Comparison of ENCODE assay signal across 8 cellular contexts in genomic region chr3:15796331-15796730, GRCh38. TPM values are rescaled to one million over a fixed set of nuclear protein-coding genes. Genes with fewer than 3 reads are reported as not detected.
DNase-seq lines count a peak whose midpoint lies in the region; ATAC-seq, FAIRE-seq and TF ChIP-seq lines count a peak whose summit lies in the region.

No MANE protein-coding gene starts in this region.

- peaks cover 17% of the 10 kb centered on the region; the same call in 2 of the 3 replicates for H3K36me3 ChIP-seq in K562 (ENCODE audit: control insufficient read depth, insufficient read depth, low read length)

- peaks cover 0 to 16% of the 10 kb centered on the region in 2 experiments; a peak in 4 of 5 replicates for H3K4me1 ChIP-seq in K562 (replicated peaks in 1 of 2; ENCODE audit: control insufficient read depth in 2 of 2, insufficient read depth in 2 of 2, low read length in 2 of 2)

- in situ Hi-C loops in K562 (cut with MboI), result no loop called here
- in situ Hi-C loops in GM13976 (cut with MboI; ENCODE audit: low sequenced_read_pairs, unreplicated experiment), result no loop called here

- no peak for DNase-seq in stimulated activated naive CD8-positive, alpha-beta T cell treated with anti-CD3 and anti-CD28 coated beads, Interleukin-15, Interleukin-2, amounts not matched to agents 100 U/mL and 50 U/mL, for 24 hours
- DNase-seq in K562 (ENCODE audit: extremely low read depth in 1 of 4, low spot score in 3 of 4) (no peak), memory B cell (ENCODE audit: low spot score in 2 of 2) (no peak), AML-193 (lab: John Stamatoyannopoulos, UW) (no peak), NCI-H1048 (lab: John Stamatoyannopoulos, UW) (no peak), cerebellar nuclear complex (lab: John Stamatoyannopoulos, UW) (no peak), GM13976 (ENCODE audit: low spot score) (no peak)

- BruUV-seq in K562 (replicated peaks; lab: Mats Ljungman, UMichigan), result no TSS peak

- no peaks in the 10 kb centered on the region for H3K27me3 Mint-ChIP-seq in stimulated activated naive CD8-positive, alpha-beta T cell treated with anti-CD3 and anti-CD28 coated beads, Interleukin-15, Interleukin-2, amounts not matched to agents 100 ng/mL and 50 ng/mL, for 24 hours
- H3K27me3 Mint-ChIP-seq in memory B cell, result no peaks in the 10 kb centered on the region

- H3K27ac ChIP-seq in K562 (ENCODE audit: extremely low read depth, low read depth, low read length), result peak overlapping the region; percentile 82

- H3K36me3 Mint-ChIP-seq in stimulated activated naive CD8-positive, alpha-beta T cell treated with anti-CD3 and anti-CD28 coated beads, Interleukin-15, Interleukin-2, amounts not matched to agents 100 ng/mL and 50 ng/mL, for 24 hours (ENCODE audit: low read depth), result peaks cover 23% of the 10 kb centered on the region
- peaks cover 9% of the 10 kb centered on the region for H3K36me3 Mint-ChIP-seq in memory B cell

- no peaks in the 10 kb centered on the region for H4K20me1 ChIP-seq in K562 (replicated peaks; ENCODE audit: control insufficient read depth, insufficient read depth, low read length)

- no peaks in the 10 kb centered on the region for H3K9me1 ChIP-seq in K562 (ENCODE audit: control insufficient read depth, insufficient read depth, low read length)

- CTCF ChIA-PET in K562 (lab: Yijun Ruan, JAX; ENCODE audit: low intra/inter-chr PET ratio), result no interaction called here

- H3K27me3 ChIP-seq in K562 (ENCODE audit: control insufficient read depth in 2 of 2, insufficient read depth in 2 of 2, low read length in 2 of 2), result no peaks in the 10 kb centered on the region

- no peak overlapping the region for H2AFZ ChIP-seq in K562 (ENCODE audit: low read depth, low read length)

- ATAC-seq in stimulated activated naive CD8-positive, alpha-beta T cell treated with anti-CD3 and anti-CD28 coated beads, Interleukin-15, Interleukin-2, amounts not matched to agents 100 U/mL and 50 U/mL, for 24 hours, result no peak
- 0 out of 3 replicates have a peak, but pooled peaks have one; percentile 2 for ATAC-seq in K562
- ATAC-seq in memory B cell (ENCODE audit: low read depth), result no peak

- intact Hi-C loops in K562 (cut with micrococcal nuclease), result no loop called here

- no peak for TF ChIP-seq EP300 in K562 (IDR thresholded peaks at IDR 0.05; ENCODE audit: low read length)

- peak overlapping the region; percentile 80 for H3K4me2 ChIP-seq in K562 (ENCODE audit: insufficient read depth, low read length)

- no peak for TF ChIP-seq POLR2A in K562 (conservative IDR thresholded peaks at IDR 0.05)

- H3K4me3 ChIP-seq in K562, result peak overlapping the region; percentile 30

- WGBS in K562 (ENCODE audit: insufficient coverage, low coverage, missing lambda C conversion rate), result 8% methylated on average over 2 of the region's 2 CpGs

- peaks cover 94% of the 10 kb centered on the region for H3K79me2 ChIP-seq in K562 (ENCODE audit: control insufficient read depth, insufficient read depth, low read length)

- TF ChIP-seq CTCF in K562 (IDR thresholded peaks at IDR 0.05 in 2 of 3, conservative IDR thresholded peaks at IDR 0.05 in 1 of 3; ENCODE audit: insufficient read depth in 2 of 3, low read depth in 1 of 3, low read length in 3 of 3) (no peak), GM13976 (IDR thresholded peaks at IDR 0.05; ENCODE audit: borderline replicate concordance, control extremely low read depth, extremely low read depth, insufficient read depth, missing control alignments) (no peak)

- POLR2A ChIA-PET in K562 (lab: Yijun Ruan, JAX), result interaction anchor here (0.7 to 3.1 kb wide), 8 partner anchors 8 to 51 kb away, joined by 3 to 16 read pairs (median 5); no protein-coding TSS in a partner anchor

- H3K9me3 Mint-ChIP-seq in stimulated activated naive CD8-positive, alpha-beta T cell treated with anti-CD3 and anti-CD28 coated beads, Interleukin-15, Interleukin-2, amounts not matched to agents 100 ng/mL and 50 ng/mL, for 24 hours, result no peaks in the 10 kb centered on the region
- no peaks in the 10 kb centered on the region for H3K9me3 Mint-ChIP-seq in memory B cell

- H3K4me1 Mint-ChIP-seq in stimulated activated naive CD8-positive, alpha-beta T cell treated with anti-CD3 and anti-CD28 coated beads, Interleukin-15, Interleukin-2, amounts not matched to agents 100 ng/mL and 50 ng/mL, for 24 hours (ENCODE audit: low read depth), result peaks cover 92% of the 10 kb centered on the region
- H3K4me1 Mint-ChIP-seq in memory B cell, result peaks cover 28% of the 10 kb centered on the region

- H3K9me3 ChIP-seq in K562 (replicated peaks; ENCODE audit: control insufficient read depth, insufficient read depth, low read depth, low read length), result no peaks in the 10 kb centered on the region

- H3K27ac Mint-ChIP-seq in stimulated activated naive CD8-positive, alpha-beta T cell treated with anti-CD3 and anti-CD28 coated beads, Interleukin-15, Interleukin-2, amounts not matched to agents 100 ng/mL and 50 ng/mL, for 24 hours, result peak overlapping the region; percentile 97
- H3K27ac Mint-ChIP-seq in memory B cell, result peak overlapping the region; percentile 93

- no peak for TF ChIP-seq RAD21 in K562 (CRISPR knock-in tag; conservative IDR thresholded peaks at IDR 0.05 in 1 of 2, IDR thresholded peaks at IDR 0.05 in 1 of 2)

- FAIRE-seq in K562 (lab: Jason Lieb, UNC), result no peak

- peak overlapping the region; percentile 83 for H3K4me3 Mint-ChIP-seq in stimulated activated naive CD8-positive, alpha-beta T cell treated with anti-CD3 and anti-CD28 coated beads, Interleukin-15, Interleukin-2, amounts not matched to agents 100 ng/mL and 50 ng/mL, for 24 hours
- peak overlapping the region; percentile 57 for H3K4me3 Mint-ChIP-seq in memory B cell

- H3K9ac ChIP-seq in K562 (ENCODE audit: insufficient read depth in 1 of 2, low read depth in 2 of 2, low read length in 2 of 2), result peak overlapping the region in 1 of 2 experiments; percentile 67; a peak in 2 of 4 replicates

TF ChIP-seq in K562, 482 proteins besides CTCF, POLR2A, EP300 and RAD21 (continues in another document):
- TF ChIP-seq ILF3 (IDR thresholded peaks at IDR 0.05; ENCODE audit: borderline replicate concordance), result 0 out of 2 replicates have a peak, but pooled peaks have one; percentile 6
- TF ChIP-seq NCOR1 (IDR thresholded peaks at IDR 0.05), result 0 out of 2 replicates have a peak, but pooled peaks have one; percentile 3
- TF ChIP-seq MEIS2 (IDR thresholded peaks at IDR 0.05; ENCODE audit: partially characterized antibody), result no peak
- no peak for TF ChIP-seq FOXP1 (CRISPR knock-in tag; IDR thresholded peaks at IDR 0.05)
- TF ChIP-seq ARID3B (CRISPR knock-in tag; IDR thresholded peaks at IDR 0.05; ENCODE audit: borderline replicate concordance), result no peak
- no peak for TF ChIP-seq ZNF24 (IDR thresholded peaks at IDR 0.05)
- peak; percentile 39 for TF ChIP-seq CHD1 (IDR thresholded peaks at IDR 0.05; ENCODE audit: low read length)

RNA-seq across cellular contexts. Expression of gene ANKRD28, which starts 1.4 kb away (rescaled TPM):
- 112 and 305 TPM in 2 replicates for total RNA-seq in K562 (2011; cell fraction: chromatin; rRNA removed; ENCODE audit: low replicate concordance)
- 35.9 and 58.7 TPM in 2 replicates for total RNA-seq in K562 (2011; cell fraction: nucleolus; rRNA removed)
- 85.0 and 104 TPM in 2 replicates for total RNA-seq in K562 (2011; cell fraction: nucleoplasm; rRNA removed)
- total RNA-seq in K562 (2014; rRNA removed) (33.6 and 38.6 TPM in 2 replicates), K562 (2014; rRNA removed; fragmentation: Illumina TruSeq; extraction: Trizol) (48.6 and 57.4 TPM in 2 replicates), K562 (2015; rRNA removed; fragmentation: Illumina TruSeq; extraction: Trizol) (52.9 and 56.4 TPM in 2 replicates), K562 (2021) (48.6 and 53.0 TPM in 2 replicates)
- polyA plus RNA-seq in K562 (2011; rRNA removed) (66.0 and 71.7 TPM in 2 replicates), K562 (2014; fragmentation: Illumina TruSeq; extraction: Trizol) (36.7 and 42.4 TPM in 2 replicates), K562 (2014; fragmentation: Nextera tagmentation; extraction: Ambion mirVana) (10 to 100 TPM; 11.7 to 13.4 TPM), K562 (2014; rRNA removed) (25.0 and 29.3 TPM in 2 replicates)
- 25.2 and 40.6 TPM in 2 replicates for polyA plus RNA-seq in K562 (2011; cell fraction: cytosol; rRNA removed)
- 61.1 and 103 TPM in 2 replicates for polyA plus RNA-seq in K562 (2011; cell fraction: nucleus; rRNA removed)
- polyA plus RNA-seq in K562 (2012), result 31.5 and 33.0 TPM in 2 replicates
- 187 and 268 TPM in 2 replicates for polyA minus RNA-seq in K562 (2011; rRNA and poly(A)+ RNA removed)
- polyA minus RNA-seq in K562 (2011; cell fraction: cytosol; rRNA and poly(A)+ RNA removed), result 44.7 and 62.7 TPM in 2 replicates
- polyA minus RNA-seq in K562 (2011; cell fraction: nucleus; rRNA and poly(A)+ RNA removed), result 57.1 and 160 TPM in 2 replicates
